ENCODE assay signal across 12 cellular contexts in genomic region chr9:94829380-94830070, GRCh38.
"Had no signal": no experiment of that assay in that cellular context is flagged by ENCODE, and none has a peak within 500 bp of the region (broad histone marks: within the 10 kb centered on the region; RNA-seq: fewer than 3 reads in every experiment).

No MANE protein-coding gene starts in this region.

- H3K27me3 ChIP-seq: body of pancreas, right atrium auricular region, transverse colon had no signal

- H3K4me3 ChIP-seq: body of pancreas, right atrium auricular region, transverse colon had no signal

- DNase-seq: body of pancreas; central memory CD4-positive, alpha-beta T cell; cortex of kidney; effector CD8-positive, alpha-beta T cell; hippocampal formation; naive thymus-derived CD8-positive, alpha-beta T cell; stimulated activated CD4-positive, alpha-beta T cell treated with anti-CD3 and anti-CD28 coated beads, Interleukin-1b, Interleukin-23, amount 100 ng/mL, for 48 hours; transverse colon had no signal

- H3K27ac ChIP-seq: body of pancreas, right atrium auricular region, transverse colon had no signal

- H3K36me3 ChIP-seq: right atrium auricular region, transverse colon had no signal

- ATAC-seq: activated CD4-positive, CD25-positive, alpha-beta regulatory T cell treated with anti-CD3 and anti-CD28 coated beads, Interleukin-2, amount 50 U/mL, for 24 hours; body of pancreas; naive thymus-derived CD8-positive, alpha-beta T cell; stimulated activated memory B cell treated with anti-CD40 and anti-IgM and Interleukin-4, amounts not matched to agents 10 μg/mL and 1 μg/mL and 100 μg/mL, for 72 hours had no signal

- H3K9me3 Mint-ChIP-seq: activated naive CD4-positive, alpha-beta T cell treated with anti-CD3 and anti-CD28 coated beads, Interleukin-2, amount 50 U/mL, for 24 hours had no signal

- H3K4me3 Mint-ChIP-seq: activated naive CD4-positive, alpha-beta T cell treated with anti-CD3 and anti-CD28 coated beads, Interleukin-2, amount 50 U/mL, for 24 hours; naive thymus-derived CD8-positive, alpha-beta T cell; stimulated activated memory B cell treated with anti-CD40 and anti-IgM and Interleukin-4, amounts not matched to agents 10 μg/mL and 1 μg/mL and 100 μg/mL, for 72 hours had no signal

- H3K4me1 Mint-ChIP-seq: activated naive CD4-positive, alpha-beta T cell treated with anti-CD3 and anti-CD28 coated beads, Interleukin-2, amount 50 U/mL, for 24 hours; stimulated activated memory B cell treated with anti-CD40 and anti-IgM and Interleukin-4, amounts not matched to agents 10 μg/mL and 1 μg/mL and 100 μg/mL, for 72 hours had no signal

- H3K27me3 Mint-ChIP-seq: activated naive CD4-positive, alpha-beta T cell treated with anti-CD3 and anti-CD28 coated beads, Interleukin-2, amount 50 U/mL, for 24 hours; naive thymus-derived CD8-positive, alpha-beta T cell; stimulated activated memory B cell treated with anti-CD40 and anti-IgM and Interleukin-4, amounts not matched to agents 10 μg/mL and 1 μg/mL and 100 μg/mL, for 72 hours had no signal

- H3K9me3 ChIP-seq: right atrium auricular region, transverse colon had no signal

- H3K27ac Mint-ChIP-seq: activated naive CD4-positive, alpha-beta T cell treated with anti-CD3 and anti-CD28 coated beads, Interleukin-2, amount 50 U/mL, for 24 hours; naive thymus-derived CD8-positive, alpha-beta T cell; stimulated activated memory B cell treated with anti-CD40 and anti-IgM and Interleukin-4, amounts not matched to agents 10 μg/mL and 1 μg/mL and 100 μg/mL, for 72 hours had no signal
